ENCODE assay signal across 20 cellular contexts in the genomic region with DNA sequence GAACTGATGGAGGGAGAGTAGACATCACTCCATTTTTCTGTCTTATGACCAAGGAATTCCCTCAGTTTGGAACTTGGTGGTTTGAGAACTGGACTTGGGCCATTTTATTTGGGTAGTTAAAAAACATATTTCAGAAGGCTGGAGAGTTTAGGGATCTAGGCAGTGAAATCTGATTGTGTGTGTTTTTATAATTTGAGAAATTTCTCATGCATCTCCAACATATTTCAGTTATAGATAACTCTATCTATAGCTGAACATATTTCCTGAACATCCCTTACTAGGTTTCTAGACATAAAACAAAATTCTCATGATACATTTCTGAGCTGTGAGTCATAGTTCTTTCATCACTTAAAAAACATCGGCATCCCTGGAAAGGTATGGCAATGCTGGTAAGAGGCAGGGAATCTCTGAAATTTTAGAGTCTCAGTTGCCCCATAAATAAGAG.
DNase-seq lines count a peak whose midpoint lies in the region; ATAC-seq and TF ChIP-seq lines count a peak whose summit lies in the region.
"Had no signal": no experiment of that assay in that cellular context is flagged by ENCODE, and none has a peak within 500 bp of the region (broad histone marks: within the 10 kb centered on the region; RNA-seq: fewer than 3 reads in every experiment).

No MANE protein-coding gene starts in this region.

- in situ Hi-C loops in astrocyte of the cerebellum (cut with HindIII; ENCODE audit: low sequenced_read_pairs): loop anchor here (25.0 kb wide), 1 partner anchor 651 kb away; no protein-coding TSS in a partner anchor

- intact Hi-C loops in left ventricle myocardium superior (cut with micrococcal nuclease): no loop called here

- no peak for ATAC-seq in HG02678 (IDR thresholded peaks at IDR 0.05; ENCODE audit: unreplicated experiment)
- no peak for ATAC-seq in HG03432 (IDR thresholded peaks at IDR 0.05; ENCODE audit: unreplicated experiment)
- no peak for ATAC-seq in left ventricle myocardium superior
- ATAC-seq: mucosa of descending colon, Right ventricle myocardium inferior had no signal

- no peak for TF ChIP-seq CTCF in astrocyte of the cerebellum (IDR thresholded peaks at IDR 0.05; ENCODE audit: low read depth, low read length, missing control alignments)

- peak; percentile 23 for DNase-seq in Daoy (ENCODE audit: low read depth)
- peak; percentile 71 for DNase-seq in M059J (ENCODE audit: low read depth)
- peak; percentile 54 for DNase-seq in astrocyte of the cerebellum (ENCODE audit: low read depth)
- DNase-seq in glomerular visceral epithelial cell (ENCODE audit: extremely low spot score): peak; percentile 30
- no peak for DNase-seq in left ventricle myocardium superior
- DNase-seq in HuH-7 (ENCODE audit: low spot score): no peak
- DNase-seq: activated CD4-positive, alpha-beta T cell treated with anti-CD3 and anti-CD28 coated beads for 48 hours; DMS79; head of caudate nucleus; mucosa of descending colon; NCI-H2029 treated with DMSO at 0.1 percent for 48 hours; NCI-H774; small intestine; substantia nigra; T-helper 2 cell had no signal

- no peak overlapping the region for H3K4me3 ChIP-seq in astrocyte of the cerebellum (ENCODE audit: low read depth, low read length)
- H3K4me3 ChIP-seq: ascending aorta, BLaER1, mucosa of descending colon had no signal

Comparison
In these comparisons a context has a peak if more than half of its experiments do, and no peak if none do; other contexts are left out.
1. DNase-seq: peak in Daoy (single experiment), M059J (single experiment), astrocyte of the cerebellum (single experiment) and glomerular visceral epithelial cell (single experiment); none in left ventricle myocardium superior (single experiment) and HuH-7 (single experiment).